In the genomic region with DNA sequence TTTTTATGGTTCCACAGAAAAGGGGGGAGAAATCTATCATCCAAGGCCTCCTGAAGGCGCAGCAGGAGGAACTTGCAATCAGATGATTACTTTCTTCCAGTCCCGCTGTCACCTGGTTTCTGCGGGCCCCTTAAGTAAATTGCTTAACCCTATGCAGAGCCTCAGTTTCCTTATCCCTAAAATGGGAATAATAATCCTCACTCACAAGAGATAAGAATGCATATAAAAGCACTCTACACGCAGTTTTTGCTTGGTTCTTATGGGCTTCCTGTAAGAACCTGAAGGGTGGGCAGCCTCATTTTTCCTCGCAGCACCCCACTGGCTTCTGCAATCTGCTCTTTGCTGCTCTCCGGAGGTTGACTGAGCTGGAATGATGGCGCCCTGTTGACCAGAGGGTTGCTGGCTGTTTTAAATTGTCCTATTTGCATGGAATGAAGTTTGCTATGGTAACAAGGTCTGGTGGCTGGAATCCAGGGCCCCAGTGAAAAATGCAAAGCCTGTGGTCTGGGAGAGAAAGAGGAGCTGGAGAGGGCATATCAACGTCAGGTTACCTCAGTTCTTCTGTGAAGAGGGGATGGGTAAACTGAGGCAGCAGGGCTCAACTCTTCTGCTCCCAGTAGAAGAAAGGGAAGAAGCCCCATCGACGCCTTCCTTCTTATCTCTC, we compare ENCODE assay signal across 12 cellular contexts. TPM values are rescaled to one million over a fixed set of nuclear protein-coding genes. Genes with fewer than 3 reads are reported as not detected.
DNase-seq lines count a peak whose midpoint lies in the region; ATAC-seq and TF ChIP-seq lines count a peak whose summit lies in the region.
"Had no signal": no experiment of that assay in that cellular context is flagged by ENCODE, and none has a peak within 500 bp of the region (broad histone marks: within the 10 kb centered on the region; RNA-seq: fewer than 3 reads in every experiment).

No MANE protein-coding gene starts in this region.

- H3K36me3 Mint-ChIP-seq in naive thymus-derived CD8-positive, alpha-beta T cell = no peaks in the 10 kb centered on the region

- H3K27me3 Mint-ChIP-seq in naive thymus-derived CD8-positive, alpha-beta T cell = peaks cover 32 to 84% (median 52%) of the 10 kb centered on the region in 5 donors

- no peak overlapping the region for H3K4me3 Mint-ChIP-seq in naive thymus-derived CD8-positive, alpha-beta T cell

- peak overlapping the region; percentile 63 for H3K4me3 ChIP-seq in coronary artery
- no peak overlapping the region for H3K4me3 ChIP-seq in BE2C (ENCODE audit: low read depth, low read length)
- H3K4me3 ChIP-seq: GM23248 had no signal

- TF ChIP-seq CTCF in coronary artery (IDR thresholded peaks at IDR 0.05) = no peak
- TF ChIP-seq CTCF in BE2C (IDR thresholded peaks at IDR 0.05; ENCODE audit: low read depth, low read length) = no peak

- H3K9me3 Mint-ChIP-seq in naive thymus-derived CD8-positive, alpha-beta T cell = peaks cover 0 to 2% (median 0%) of the 10 kb centered on the region in 9 donors

- DNase-seq in NCI-H510A treated with DMSO at 0.1 percent for 48 hours (lab: John Stamatoyannopoulos, UW) = peak; percentile 19
- DNase-seq in NCI-H510A (lab: John Stamatoyannopoulos, UW) = no peak
- DNase-seq in coronary artery (ENCODE audit: low spot score) = no peak
- DNase-seq in left kidney (ENCODE audit: low read depth, low spot score) = peak; percentile 81
- no peak for DNase-seq in naive thymus-derived CD8-positive, alpha-beta T cell
- no peak for DNase-seq in BE2C
- no peak for DNase-seq in stimulated activated CD8-positive, alpha-beta memory T cell treated with anti-CD3 and anti-CD28 coated beads, Interleukin-4, amount 100 ng/mL, for 48 hours
- DNase-seq: GM23248, Karpas-422, NCI-H446, SIG-M5 had no signal

- no peak for ATAC-seq in naive thymus-derived CD8-positive, alpha-beta T cell
- no peak for ATAC-seq in GM21723 (IDR thresholded peaks at IDR 0.05; ENCODE audit: unreplicated experiment)

- H3K27ac Mint-ChIP-seq in naive thymus-derived CD8-positive, alpha-beta T cell = no peak overlapping the region

- no peak overlapping the region for H3K27ac ChIP-seq in coronary artery
- H3K27ac ChIP-seq: GM23248 had no signal

- no peaks in the 10 kb centered on the region for H3K9me3 ChIP-seq in BE2C

- H3K36me3 ChIP-seq in BE2C = no peaks in the 10 kb centered on the region

- POLR2A ChIA-PET in naive thymus-derived CD8-positive, alpha-beta T cell (lab: Charles Lee) = no interaction called here

- peaks cover 0 to 8% (median 3%) of the 10 kb centered on the region in 4 donors for H3K4me1 Mint-ChIP-seq in naive thymus-derived CD8-positive, alpha-beta T cell

- H3K27me3 ChIP-seq in BE2C = peaks cover 21% of the 10 kb centered on the region

- H3K4me1 ChIP-seq in BE2C = no peaks in the 10 kb centered on the region

RNA-seq across cellular contexts. Expression of a gene that starts 1.0 kb away (rescaled TPM):
- total RNA-seq in naive thymus-derived CD8-positive, alpha-beta T cell = under 1 TPM; 0.18 to 0.63 TPM
- polyA plus RNA-seq in naive thymus-derived CD8-positive, alpha-beta T cell = under 1 TPM in 2 of 3 donors, not detected in 1; 0.02 to 0.06 TPM
- polyA plus RNA-seq in BE2C (2012; ENCODE audit: insufficient read depth, insufficient read length, low read depth) = 1.3 TPM

Comparison
In these comparisons a context has a peak if more than half of its experiments do, and no peak if none do; other contexts are left out.
1. DNase-seq: peak in NCI-H510A treated with DMSO at 0.1 percent for 48 hours (single experiment) and left kidney (single experiment); none in NCI-H510A (single experiment), coronary artery (single experiment), naive thymus-derived CD8-positive, alpha-beta T cell (0 of 10), BE2C (single experiment) and stimulated activated CD8-positive, alpha-beta memory T cell treated with anti-CD3 and anti-CD28 coated beads, Interleukin-4, amount 100 ng/mL, for 48 hours (single experiment).